In the genomic region with DNA sequence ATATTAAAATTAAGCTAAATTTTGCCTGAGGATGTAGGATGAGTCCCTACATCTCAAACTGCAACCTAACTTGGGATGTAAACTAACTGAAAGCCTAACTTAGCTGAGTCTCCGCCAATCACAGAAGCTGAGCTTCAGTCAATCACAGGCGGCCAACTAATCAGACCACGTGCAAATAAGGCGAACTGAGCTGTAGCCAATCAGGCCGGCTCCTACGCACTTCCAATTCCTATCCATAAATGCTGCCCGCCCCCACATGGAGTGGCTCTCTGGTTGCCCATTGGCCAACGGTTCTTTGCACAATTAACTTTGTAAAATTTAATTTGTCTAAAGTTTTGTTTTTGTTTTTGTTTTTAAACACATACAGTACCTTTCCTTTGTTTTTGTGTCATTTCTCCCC, we compare ENCODE assay signal across 1 cellular context.
TF ChIP-seq lines count a peak whose summit lies in the region.

No MANE protein-coding gene starts in this region.

TF ChIP-seq in endothelial cell of umbilical vein, 7 proteins besides CTCF, POLR2A, EP300 and RAD21 (continued from another document):
- TF ChIP-seq FOS (IDR thresholded peaks at IDR 0.05; ENCODE audit: borderline replicate concordance, insufficient read depth, low read length) (no peak), GATA2 (IDR thresholded peaks at IDR 0.05; ENCODE audit: insufficient read depth, insufficient read length, low read depth, low read length) (no peak), EZH2 (IDR thresholded peaks at IDR 0.05; ENCODE audit: borderline replicate concordance, low read depth, low read length, severe bottlenecking) (no peak)
TF ChIP-seq in endothelial cell of umbilical vein: peak in this region for 0.
